ENCODE assay signal across 9 cellular contexts in the genomic region with DNA sequence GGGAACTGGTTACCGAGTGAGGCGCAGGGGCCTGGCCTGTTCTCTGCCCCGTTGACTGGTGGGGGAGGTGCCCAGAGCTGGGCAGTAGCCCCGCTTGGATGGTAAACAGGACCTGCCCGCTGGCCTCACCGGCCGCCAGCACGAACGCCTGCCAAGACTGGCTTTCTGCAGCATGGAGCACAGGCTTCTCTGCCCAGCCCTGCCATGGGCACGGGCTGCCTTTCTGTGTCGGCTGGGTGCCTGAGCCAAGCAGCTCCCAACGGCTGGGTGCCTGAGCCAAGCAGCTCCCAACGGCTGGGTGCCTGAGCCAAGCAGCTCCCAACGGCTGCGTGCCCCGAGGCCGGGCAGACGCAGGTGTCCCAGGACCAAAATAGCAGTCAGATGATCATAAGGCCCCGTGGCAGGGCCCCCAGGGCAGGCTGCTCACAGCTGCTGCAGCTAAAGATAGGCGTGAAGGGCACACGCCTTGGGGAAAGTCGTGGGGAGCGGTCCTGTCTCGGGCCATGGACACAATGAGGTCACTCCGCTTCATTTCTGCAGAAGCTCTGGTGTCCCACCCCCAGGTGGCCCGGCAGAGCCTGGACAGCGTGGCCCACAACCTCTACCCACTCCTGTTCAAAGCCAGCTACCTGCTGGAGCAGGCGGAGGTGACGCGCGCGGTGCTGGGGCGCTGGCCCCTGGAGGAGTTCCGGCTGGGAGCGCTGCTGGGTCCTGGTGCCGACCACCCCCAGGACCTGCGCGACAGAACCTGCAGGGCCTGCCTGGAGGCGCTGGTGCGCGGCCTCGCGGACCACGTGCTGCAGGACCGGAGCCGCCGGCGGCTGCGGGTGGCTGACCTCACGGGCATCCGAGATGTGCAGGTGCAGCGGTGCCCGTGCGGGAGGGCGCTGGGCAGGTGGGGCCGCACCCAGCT. TPM values are rescaled to one million over a fixed set of nuclear protein-coding genes. Genes with fewer than 3 reads are reported as not detected.
DNase-seq lines count a peak whose midpoint lies in the region; ATAC-seq and TF ChIP-seq lines count a peak whose summit lies in the region.
"Had no signal": no experiment of that assay in that cellular context is flagged by ENCODE, and none has a peak within 500 bp of the region (broad histone marks: within the 10 kb centered on the region; RNA-seq: fewer than 3 reads in every experiment).

A gene (plus strand): TSS at position 460 of the 913 bp plus-strand sequence. CDS start 44 bp downstream, at position 504.

- no peak within 1 kb of the TSS for H4K5ac ChIP-seq in IMR-90 (ENCODE audit: low read depth, low read length)

- H3K4me3 ChIP-seq in IMR-90 (ENCODE audit: insufficient read depth, low read depth, low read length) (no peak within 1 kb of the TSS), epithelial cell of proximal tubule (ENCODE audit: low read depth, low read length) (peak within 1 kb of the TSS; percentile 39)

- intact Hi-C loops in IMR-90 (cut with micrococcal nuclease) (no loop called here), posterior vena cava (cut with DNase I) (loop anchor here in 1 of 2 donors (5.0 kb wide), 1 partner anchor 801 kb away; no protein-coding TSS in a partner anchor)

- WGBS in IMR-90 (ENCODE audit: extremely low coverage in 2 of 2, insufficient read length in 1 of 2), 2 experiments: 37% methylated on average over 39 of the region's 56 CpGs; no CpG with 5 or more reads in 1 of the 2 experiments

- dilution Hi-C loops in IMR-90 (cut with HindIII; ENCODE audit: low sequenced_read_pairs, unreplicated experiment): no loop called here

- H3K27ac ChIP-seq in IMR-90 (ENCODE audit: insufficient read depth, low read length): no peak within 1 kb of the TSS

- no TSS peak for BruUV-seq in IMR-90 (replicated peaks; lab: Mats Ljungman, UMichigan)

- H2BK120ac ChIP-seq in IMR-90 (ENCODE audit: low read depth, low read length): no peak within 1 kb of the TSS

- no peaks in the 10 kb centered on the region for H3K36me3 ChIP-seq in IMR-90 (ENCODE audit: control insufficient read depth, insufficient read depth, low read length)

- peak; percentile 16 for DNase-seq in DMS153 treated with DMSO at 0.1 percent for 48 hours (lab: John Stamatoyannopoulos, UW; ENCODE audit: unreplicated experiment)
- DNase-seq in DMS153 (lab: John Stamatoyannopoulos, UW): no peak
- DNase-seq in IMR-90: no peak
- no peak for DNase-seq in epithelial cell of proximal tubule (ENCODE audit: low read depth)
- peak; percentile 78 for DNase-seq in posterior vena cava (ENCODE audit: low spot score)
- no peak for DNase-seq in NCI-H187 (lab: John Stamatoyannopoulos, UW)

- CTCF ChIA-PET in IMR-90 (lab: Yijun Ruan, JAX): no interaction called here

- H3K4me2 ChIP-seq in IMR-90 (ENCODE audit: low read depth, low read length): no peak within 1 kb of the TSS

- H3K14ac ChIP-seq in IMR-90 (replicated peaks; ENCODE audit: low read depth, low read length): no peak within 1 kb of the TSS; the same call in 1 of the 2 replicates

- H2BK15ac ChIP-seq in IMR-90 (ENCODE audit: low read depth, low read length): no peak within 1 kb of the TSS

- no peak for TF ChIP-seq POLR2A in IMR-90 (IDR thresholded peaks at IDR 0.05; ENCODE audit: low read depth, low read length)

- peaks cover 2% of the 10 kb centered on the region; the same call in 1 of the 2 replicates for H4K20me1 ChIP-seq in IMR-90 (ENCODE audit: insufficient read depth, low read length)

- H3K27me3 ChIP-seq in IMR-90 (ENCODE audit: control insufficient read depth, insufficient read depth, low read length): peaks cover 12% of the 10 kb centered on the region; the same call in 1 of the 2 replicates

- no peaks in the 10 kb centered on the region for H3K9me3 ChIP-seq in IMR-90 (ENCODE audit: control insufficient read depth, insufficient read depth, low read length)

- H3K9ac ChIP-seq in IMR-90 (ENCODE audit: low read depth, low read length): no peak within 1 kb of the TSS

- no peak within 1 kb of the TSS for H3K18ac ChIP-seq in IMR-90 (ENCODE audit: low read depth, low read length)

- no peak within 1 kb of the TSS for H2BK20ac ChIP-seq in IMR-90 (ENCODE audit: low read depth, low read length)

- H3K9me1 ChIP-seq in IMR-90 (ENCODE audit: insufficient read depth, low read length): peaks cover 3% of the 10 kb centered on the region; the same call in 1 of the 2 replicates

- H2BK5ac ChIP-seq in IMR-90 (ENCODE audit: low read depth, low read length, poor library complexity, severe bottlenecking): no peak within 1 kb of the TSS

- H2AFZ ChIP-seq in IMR-90 (replicated peaks; ENCODE audit: low read length, poor library complexity): no peak within 1 kb of the TSS

- no peak within 1 kb of the TSS for H3K56ac ChIP-seq in IMR-90 (ENCODE audit: extremely low read depth, insufficient read depth, low read length)

- TF ChIP-seq CTCF in IMR-90 (conservative IDR thresholded peaks at IDR 0.05; ENCODE audit: low read depth, low read length): no peak
- TF ChIP-seq CTCF in epithelial cell of proximal tubule (conservative IDR thresholded peaks at IDR 0.05; ENCODE audit: low read depth, low read length): no peak

- H4K91ac ChIP-seq in IMR-90 (ENCODE audit: insufficient read depth, low read depth, low read length): no peak within 1 kb of the TSS

- ATAC-seq in IMR-90 (ENCODE audit: low read depth) (no peak), HG02623 (IDR thresholded peaks at IDR 0.05; ENCODE audit: unreplicated experiment) (no peak), HG02981 (IDR thresholded peaks at IDR 0.05; ENCODE audit: unreplicated experiment) (no peak)

- in situ Hi-C loops in IMR-90 (cut with MboI; ENCODE audit: low sequenced_read_pairs): no loop called here

- no peaks in the 10 kb centered on the region for H3K79me1 ChIP-seq in IMR-90 (ENCODE audit: low read depth in 1 of 2, low read length in 2 of 2)

- no peak for TF ChIP-seq RAD21 in IMR-90 (IDR thresholded peaks at IDR 0.05; ENCODE audit: low read length)

- H3K23ac ChIP-seq in IMR-90 (ENCODE audit: low read depth, low read length): no peak within 1 kb of the TSS

- no peak within 1 kb of the TSS for H4K8ac ChIP-seq in IMR-90 (ENCODE audit: low read depth in 2 of 2, low read length in 2 of 2)

- peak within 1 kb of the TSS; percentile 50 for H2AK9ac ChIP-seq in IMR-90 (replicated peaks; ENCODE audit: low read depth, low read length, poor library complexity)

- H3K4me1 ChIP-seq in IMR-90 (ENCODE audit: control insufficient read depth, insufficient read depth, low read length): no peaks in the 10 kb centered on the region

- peak within 1 kb of the TSS; percentile 59 for H2AK5ac ChIP-seq in IMR-90 (ENCODE audit: low read depth, low read length)

- POLR2A ChIA-PET in IMR-90 (lab: Charles Lee; ENCODE audit: unreplicated experiment): no interaction called here

- no peak within 1 kb of the TSS for H3K4ac ChIP-seq in IMR-90 (ENCODE audit: low read depth, low read length)

TF ChIP-seq in IMR-90, 13 proteins besides CTCF, POLR2A, EP300 and RAD21:
- TF ChIP-seq, protein P1, sequence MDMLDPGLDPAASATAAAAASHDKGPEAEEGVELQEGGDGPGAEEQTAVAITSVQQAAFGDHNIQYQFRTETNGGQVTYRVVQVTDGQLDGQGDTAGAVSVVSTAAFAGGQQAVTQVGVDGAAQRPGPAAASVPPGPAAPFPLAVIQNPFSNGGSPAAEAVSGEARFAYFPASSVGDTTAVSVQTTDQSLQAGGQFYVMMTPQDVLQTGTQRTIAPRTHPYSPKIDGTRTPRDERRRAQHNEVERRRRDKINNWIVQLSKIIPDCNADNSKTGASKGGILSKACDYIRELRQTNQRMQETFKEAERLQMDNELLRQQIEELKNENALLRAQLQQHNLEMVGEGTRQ (IDR thresholded peaks at IDR 0.05; ENCODE audit: low read depth, low read length): no peak
- TF ChIP-seq CHD1 (IDR thresholded peaks at IDR 0.05; ENCODE audit: low read depth, low read length) (no peak), RFX5 (IDR thresholded peaks at IDR 0.05; ENCODE audit: low read depth, low read length) (no peak), SMC3 (IDR thresholded peaks at IDR 0.05; ENCODE audit: low read depth, low read length) (no peak), MXI1 (IDR thresholded peaks at IDR 0.05; ENCODE audit: borderline replicate concordance, low read depth, low read length) (no peak), NFE2L2 (IDR thresholded peaks at IDR 0.05; ENCODE audit: low read depth, low read length) (no peak), CEBPB (IDR thresholded peaks at IDR 0.05; ENCODE audit: low read depth, low read length) (no peak), RCOR1 (IDR thresholded peaks at IDR 0.05; ENCODE audit: insufficient replicate concordance, low read length) (no peak), MAZ (IDR thresholded peaks at IDR 0.05; ENCODE audit: borderline replicate concordance, low read depth, low read length) (no peak), BHLHE40 (IDR thresholded peaks at IDR 0.05; ENCODE audit: low read depth, low read length) (no peak), FOS (IDR thresholded peaks at IDR 0.05; ENCODE audit: low read depth, low read length) (no peak), MAFK (IDR thresholded peaks at IDR 0.05; ENCODE audit: low read depth, low read length) (no peak)
- TF ChIP-seq, protein P2, sequence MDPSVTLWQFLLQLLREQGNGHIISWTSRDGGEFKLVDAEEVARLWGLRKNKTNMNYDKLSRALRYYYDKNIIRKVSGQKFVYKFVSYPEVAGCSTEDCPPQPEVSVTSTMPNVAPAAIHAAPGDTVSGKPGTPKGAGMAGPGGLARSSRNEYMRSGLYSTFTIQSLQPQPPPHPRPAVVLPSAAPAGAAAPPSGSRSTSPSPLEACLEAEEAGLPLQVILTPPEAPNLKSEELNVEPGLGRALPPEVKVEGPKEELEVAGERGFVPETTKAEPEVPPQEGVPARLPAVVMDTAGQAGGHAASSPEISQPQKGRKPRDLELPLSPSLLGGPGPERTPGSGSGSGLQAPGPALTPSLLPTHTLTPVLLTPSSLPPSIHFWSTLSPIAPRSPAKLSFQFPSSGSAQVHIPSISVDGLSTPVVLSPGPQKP (IDR thresholded peaks at IDR 0.05; ENCODE audit: borderline replicate concordance, low read depth, low read length): no peak

RNA-seq across cellular contexts. Expression of the gene that starts here (rescaled TPM):
- total RNA-seq in IMR-90 (2012; rRNA removed) (not detected in 2 replicates), epithelial cell of proximal tubule (not detected in 2 replicates), posterior vena cava (not detected)
- not detected in 2 replicates for polyA plus RNA-seq in IMR-90 (2012; rRNA removed)
- polyA plus RNA-seq in IMR-90 (2012; cell fraction: cytosol; rRNA removed): not detected in 2 replicates
- 0.03 TPM in 1 of 2 replicates, not detected in the other for polyA plus RNA-seq in IMR-90 (2012; cell fraction: nucleus; rRNA removed; ENCODE audit: low replicate concordance)
- total RNA-seq: dermis microvascular lymphatic vessel endothelial cell had no signal

Comparison
In these comparisons a context has a peak if more than half of its experiments do, and no peak if none do; other contexts are left out.
1. Peak in DNase-seq in posterior vena cava; RNA of the gene not detected or under 1 TPM.